ENCODE assay signal across 1 cellular context in genomic region chr11:113781682-113782081, GRCh38.
TF ChIP-seq lines count a peak whose summit lies in the region.

No MANE protein-coding gene starts in this region.

TF ChIP-seq in H1, 55 proteins besides CTCF, POLR2A, EP300 and RAD21 (continued from another document):
- TF ChIP-seq CHD7 (IDR thresholded peaks at IDR 0.05; ENCODE audit: insufficient replicate concordance, low read length) (no peak), HDAC2 (IDR thresholded peaks at IDR 0.05; ENCODE audit: borderline replicate concordance in 1 of 2, low read depth in 2 of 2, low read length in 2 of 2) (no peak), ATF3 (IDR thresholded peaks at IDR 0.05; ENCODE audit: insufficient read depth, low read depth, low read length) (no peak), TAF1 (IDR thresholded peaks at IDR 0.05; ENCODE audit: low read depth, low read length) (no peak), EZH2 (IDR thresholded peaks at IDR 0.05; ENCODE audit: low read depth, low read length, severe bottlenecking) (no peak), SIX5 (IDR thresholded peaks at IDR 0.05; ENCODE audit: low read depth, low read length) (no peak), GABPA (IDR thresholded peaks at IDR 0.05; ENCODE audit: borderline replicate concordance, insufficient read depth, low read length) (no peak), TCF12 (IDR thresholded peaks at IDR 0.05; ENCODE audit: low read depth, low read length) (no peak), MAFK (IDR thresholded peaks at IDR 0.05; ENCODE audit: low read depth, low read length) (no peak), MAX (IDR thresholded peaks at IDR 0.05) (no peak), KDM1A (IDR thresholded peaks at IDR 0.05; ENCODE audit: borderline replicate concordance, low read length) (no peak), SP2 (IDR thresholded peaks at IDR 0.05; ENCODE audit: low read length) (no peak)
